In genomic region chr9:134227451-134228411, GRCh38 we compare ENCODE assay signal across 1 cellular context.
TF ChIP-seq lines count a peak whose summit lies in the region.

No MANE protein-coding gene starts in this region.

TF ChIP-seq in liver, 16 proteins besides CTCF, POLR2A, EP300 and RAD21 (continued from another document):
- TF ChIP-seq MAX (IDR thresholded peaks at IDR 0.05) (no peak), EGR1 (IDR thresholded peaks at IDR 0.05; ENCODE audit: low read depth in 2 of 2) (no peak)
